Comparison of ENCODE assay signal across 13 cellular contexts in the genomic region with DNA sequence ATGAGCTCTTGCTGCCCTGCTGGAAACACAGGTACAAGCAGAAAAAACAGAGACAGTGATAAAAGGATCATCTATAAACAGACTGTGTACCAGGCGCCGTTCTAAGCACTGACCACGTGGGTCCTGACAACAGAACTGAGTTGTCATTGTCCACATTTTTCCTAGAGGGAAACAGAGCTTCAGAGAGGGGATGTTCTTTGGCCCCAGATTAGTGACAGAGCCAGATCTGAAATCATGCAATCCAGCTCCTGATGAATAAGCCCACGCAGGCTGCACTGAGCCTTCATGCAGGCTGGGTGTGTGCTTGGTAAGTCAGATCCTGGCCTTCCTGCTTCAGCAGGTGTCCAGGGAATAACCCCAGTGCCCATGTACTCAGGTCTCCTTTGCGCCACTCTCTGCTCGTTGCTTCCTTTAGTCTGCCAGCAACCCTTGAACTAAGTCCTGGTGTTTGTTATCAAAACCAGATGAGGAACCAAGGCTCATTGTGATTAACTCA. TPM values are rescaled to one million over a fixed set of nuclear protein-coding genes. Genes with fewer than 3 reads are reported as not detected.
A peak's percentile ranks its signal among the peaks of the same experiment; 100 is the strongest.
DNase-seq lines count a peak whose midpoint lies in the region; ATAC-seq and TF ChIP-seq lines count a peak whose summit lies in the region.
"Had no signal": no experiment of that assay in that cellular context is flagged by ENCODE, and none has a peak within 500 bp of the region (broad histone marks: within the 10 kb centered on the region; RNA-seq: fewer than 3 reads in every experiment).

No MANE protein-coding gene starts in this region.

- peak overlapping the region; percentile 20 for H3K4me3 Mint-ChIP-seq in activated naive CD4-positive, alpha-beta T cell treated with anti-CD3 and anti-CD28 coated beads, Interleukin-2, amount 50 U/mL, for 24 hours
- no peak overlapping the region for H3K4me3 Mint-ChIP-seq in activated naive CD8-positive, alpha-beta T cell treated with anti-CD3 and anti-CD28 coated beads, Interleukin-2, amount 50 U/mL, for 24 hours
- no peak overlapping the region for H3K4me3 Mint-ChIP-seq in H9

- H3K4ac ChIP-seq in H9 (ENCODE audit: low read depth, low read length), result no peak overlapping the region

- no peak overlapping the region for H3K4me3 ChIP-seq in thymus (ENCODE audit: low read length)
- H3K4me3 ChIP-seq: heart right ventricle had no signal

- no peaks in the 10 kb centered on the region for H3K27me3 ChIP-seq in thymus (ENCODE audit: control insufficient read depth, insufficient read depth)
- H3K27me3 ChIP-seq in H9 (ENCODE audit: insufficient read depth, low read length), result no peaks in the 10 kb centered on the region

- 64% methylated on average over 6 of the region's 6 CpGs for WGBS in thymus
- WGBS in H9 (ENCODE audit: extremely low coverage, insufficient read length, low lambda C conversion rate), result no CpG with 5 or more reads among the region's 6 CpGs

- H4K20me1 ChIP-seq in H9 (ENCODE audit: control insufficient read depth, insufficient read depth, insufficient read length), result peaks cover 3% of the 10 kb centered on the region

- no peak overlapping the region for H3T11ph ChIP-seq in H9 (ENCODE audit: low read length)

- H3K36me3 ChIP-seq in thymus (ENCODE audit: control insufficient read depth, insufficient read depth), result no peaks in the 10 kb centered on the region
- H3K36me3 ChIP-seq: heart right ventricle had no signal

- no peak overlapping the region for H3K18ac ChIP-seq in H9 (ENCODE audit: insufficient read length, low read depth, low read length)

- no peak overlapping the region for H2BK120ac ChIP-seq in H9 (ENCODE audit: low read depth, low read length, poor library complexity, severe bottlenecking)

- peaks cover 85% of the 10 kb centered on the region for H3K4me1 Mint-ChIP-seq in activated naive CD4-positive, alpha-beta T cell treated with anti-CD3 and anti-CD28 coated beads, Interleukin-2, amount 50 U/mL, for 24 hours
- H3K4me1 Mint-ChIP-seq in activated naive CD8-positive, alpha-beta T cell treated with anti-CD3 and anti-CD28 coated beads, Interleukin-2, amount 50 U/mL, for 24 hours, result peaks cover 82% of the 10 kb centered on the region
- H3K4me1 Mint-ChIP-seq in H9, result peaks cover 23 to 25% of the 10 kb centered on the region in 2 experiments

- peak overlapping the region; percentile 53 for H3K27ac ChIP-seq in thymus (ENCODE audit: low read depth)
- no peak overlapping the region for H3K27ac ChIP-seq in H9 (ENCODE audit: insufficient read length, low read depth, low read length)

- no peak overlapping the region for H2BK12ac ChIP-seq in H9 (ENCODE audit: insufficient read length, low read depth, low read length)

- no peaks in the 10 kb centered on the region for H3K27me3 Mint-ChIP-seq in activated naive CD4-positive, alpha-beta T cell treated with anti-CD3 and anti-CD28 coated beads, Interleukin-2, amount 50 U/mL, for 24 hours
- peaks cover 5% of the 10 kb centered on the region for H3K27me3 Mint-ChIP-seq in activated naive CD8-positive, alpha-beta T cell treated with anti-CD3 and anti-CD28 coated beads, Interleukin-2, amount 50 U/mL, for 24 hours
- H3K27me3 Mint-ChIP-seq in H9 (ENCODE audit: low read depth), result peaks cover 30% of the 10 kb centered on the region
- H3K27me3 Mint-ChIP-seq: IgD-negative memory B cell had no signal

- H3K4me2 ChIP-seq in H9 (ENCODE audit: insufficient read depth, insufficient read length, low read length), result no peak overlapping the region

- TF ChIP-seq CTCF in H9 (conservative IDR thresholded peaks at IDR 0.05), result no peak

- H3K23ac ChIP-seq in H9 (ENCODE audit: insufficient read length, low read depth, low read length), result no peak overlapping the region

- H2AFZ ChIP-seq in H9 (ENCODE audit: low read length), result no peak overlapping the region

- H3K9ac ChIP-seq in H9 (ENCODE audit: extremely low read depth, insufficient read length, low read length), result no peak overlapping the region

- H4K5ac ChIP-seq in H9 (ENCODE audit: insufficient read length, low read depth, low read length), result no peak overlapping the region

- H2AK5ac ChIP-seq in H9 (ENCODE audit: insufficient read length, low read length), result no peak overlapping the region

- no peak overlapping the region for H4K8ac ChIP-seq in H9 (replicated peaks; ENCODE audit: insufficient read length, low read depth, low read length)

- H3K4me1 ChIP-seq in thymus (ENCODE audit: control insufficient read depth, insufficient read depth, low read length), result peaks cover 84% of the 10 kb centered on the region
- H3K4me1 ChIP-seq in H9 (ENCODE audit: insufficient read depth, low read length), result no peaks in the 10 kb centered on the region

- no peak for ATAC-seq in activated naive CD8-positive, alpha-beta T cell treated with anti-CD3 and anti-CD28 coated beads, Interleukin-2, amount 50 U/mL, for 24 hours
- ATAC-seq in GM21528 (IDR thresholded peaks at IDR 0.05; ENCODE audit: low FRiP score, unreplicated experiment) (no peak), GM18907 (IDR thresholded peaks at IDR 0.05; ENCODE audit: unreplicated experiment) (no peak)
- ATAC-seq: heart right ventricle had no signal

- no peak for DNase-seq in activated naive CD4-positive, alpha-beta T cell (lab: John Stamatoyannopoulos, UW)
- no peak for DNase-seq in activated naive CD8-positive, alpha-beta T cell treated with anti-CD3 and anti-CD28 coated beads, Interleukin-2, amount 50 U/mL, for 24 hours
- peak; percentile 31 to 33 for DNase-seq in hippocampal formation (lab: John Stamatoyannopoulos, UW)
- no peak for DNase-seq in H9
- DNase-seq: activated CD8-positive, alpha-beta memory T cell treated with anti-CD3 and anti-CD28 coated beads, Interleukin-2, amount 50 U/mL, for 48 hours; amniotic stem cell; heart right ventricle; NCI-H2081 treated with DMSO at 0.1 percent for 48 hours had no signal

- no peaks in the 10 kb centered on the region for H3K79me1 ChIP-seq in H9 (ENCODE audit: insufficient read depth, low read depth, low read length, poor library complexity, severe bottlenecking)

- H3K9me3 ChIP-seq in thymus (ENCODE audit: control insufficient read depth) (no peaks in the 10 kb centered on the region), H9 (ENCODE audit: control insufficient read depth, low read depth, low read length) (no peaks in the 10 kb centered on the region)
- H3K9me3 ChIP-seq: heart right ventricle had no signal

- no peaks in the 10 kb centered on the region for H3K9me3 Mint-ChIP-seq in activated naive CD4-positive, alpha-beta T cell treated with anti-CD3 and anti-CD28 coated beads, Interleukin-2, amount 50 U/mL, for 24 hours
- H3K9me3 Mint-ChIP-seq in activated naive CD8-positive, alpha-beta T cell treated with anti-CD3 and anti-CD28 coated beads, Interleukin-2, amount 50 U/mL, for 24 hours, result no peaks in the 10 kb centered on the region
- no peaks in the 10 kb centered on the region for H3K9me3 Mint-ChIP-seq in H9
- H3K9me3 Mint-ChIP-seq: IgD-negative memory B cell had no signal

- no peak overlapping the region for H4K91ac ChIP-seq in H9 (ENCODE audit: insufficient read length, low read depth, low read length)

- H3K23me2 ChIP-seq in H9 (ENCODE audit: insufficient read length, low read depth, low read length, poor library complexity, severe bottlenecking), result no peaks in the 10 kb centered on the region

- H2BK20ac ChIP-seq in H9 (ENCODE audit: low read depth, low read length, poor library complexity, severe bottlenecking), result no peak overlapping the region

- H3K14ac ChIP-seq in H9 (ENCODE audit: insufficient read depth, low read length), result no peak overlapping the region

- H2BK15ac ChIP-seq in H9 (ENCODE audit: low read depth, low read length), result no peak overlapping the region

- H3K36me3 Mint-ChIP-seq in activated naive CD4-positive, alpha-beta T cell treated with anti-CD3 and anti-CD28 coated beads, Interleukin-2, amount 50 U/mL, for 24 hours, result peaks cover 3% of the 10 kb centered on the region
- H3K36me3 Mint-ChIP-seq in activated naive CD8-positive, alpha-beta T cell treated with anti-CD3 and anti-CD28 coated beads, Interleukin-2, amount 50 U/mL, for 24 hours (ENCODE audit: low read depth), result peaks cover 5% of the 10 kb centered on the region
- no peaks in the 10 kb centered on the region for H3K36me3 Mint-ChIP-seq in H9 (ENCODE audit: insufficient read depth in 1 of 3, low read depth in 3 of 3)
- H3K36me3 Mint-ChIP-seq: IgD-negative memory B cell had no signal

- no peaks in the 10 kb centered on the region for H3K79me2 ChIP-seq in H9 (ENCODE audit: insufficient read depth, low read length)

- H3K27ac Mint-ChIP-seq in activated naive CD4-positive, alpha-beta T cell treated with anti-CD3 and anti-CD28 coated beads, Interleukin-2, amount 50 U/mL, for 24 hours, result peak overlapping the region; percentile 38
- peak overlapping the region; percentile 7 for H3K27ac Mint-ChIP-seq in activated naive CD8-positive, alpha-beta T cell treated with anti-CD3 and anti-CD28 coated beads, Interleukin-2, amount 50 U/mL, for 24 hours
- H3K27ac Mint-ChIP-seq in H9, result peak overlapping the region in 1 of 3 experiments; percentile 54; a peak in 1 of 7 replicates

- no peak overlapping the region for H3K56ac ChIP-seq in H9 (ENCODE audit: insufficient read length, low read depth, low read length)

- no peak overlapping the region for H2BK5ac ChIP-seq in H9 (ENCODE audit: insufficient read length, low read length)

RNA-seq across cellular contexts. Expression of a gene that starts 22.8 kb away (rescaled TPM):
- polyA plus RNA-seq in thymus, result 247 TPM
- 17.2 and 18.2 TPM in 2 replicates for total RNA-seq in H9 (2021)

Comparison
In these comparisons a context has a peak if more than half of its experiments do, and no peak if none do; other contexts are left out.
1. DNase-seq: peak in hippocampal formation (2 of 2); none in activated naive CD4-positive, alpha-beta T cell (0 of 4), activated naive CD8-positive, alpha-beta T cell treated with anti-CD3 and anti-CD28 coated beads, Interleukin-2, amount 50 U/mL, for 24 hours (single experiment) and H9 (single experiment).